Comparison of ENCODE assay signal across 8 cellular contexts in the genomic region with DNA sequence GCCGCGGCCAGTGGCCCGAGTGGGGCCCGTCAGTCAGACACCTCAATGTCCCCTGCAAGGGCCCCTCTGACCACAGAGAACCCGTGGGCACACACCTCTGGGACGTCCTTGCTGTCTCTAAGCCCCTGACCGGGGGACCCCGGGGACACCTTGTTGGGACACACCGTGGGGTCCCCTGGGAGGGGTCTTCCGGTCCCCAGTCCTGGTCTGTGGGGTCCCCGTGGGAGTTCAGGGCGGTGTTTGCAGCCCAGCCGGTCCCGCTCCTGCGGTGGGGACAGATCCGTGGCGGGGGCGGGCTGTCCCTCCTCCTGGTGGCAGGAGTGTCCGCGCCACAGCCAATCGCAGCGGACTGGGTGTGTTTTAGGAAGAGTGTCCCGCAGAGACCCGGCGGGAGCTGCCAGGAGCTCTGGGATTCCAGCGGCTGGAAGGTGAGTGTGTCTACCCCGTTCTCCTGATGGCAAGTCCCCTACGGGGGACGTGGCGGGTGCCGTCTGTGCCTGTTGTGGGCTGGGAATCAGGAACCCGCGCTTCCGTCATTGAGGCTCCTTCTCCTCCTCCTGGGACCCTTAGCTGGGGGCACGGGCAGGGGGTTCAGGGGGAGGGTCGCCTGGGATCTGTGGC. TPM values are rescaled to one million over a fixed set of nuclear protein-coding genes. Genes with fewer than 3 reads are reported as not detected.
DNase-seq lines count a peak whose midpoint lies in the region; ATAC-seq and TF ChIP-seq lines count a peak whose summit lies in the region.

No MANE protein-coding gene starts in this region.

- H3K27me3 ChIP-seq in BLaER1 (no peaks in the 10 kb centered on the region), parathyroid adenoma (ENCODE audit: control insufficient read depth, insufficient read depth, low read length) (no peaks in the 10 kb centered on the region)

- H3K4me1 ChIP-seq in BLaER1 (peaks cover 36% of the 10 kb centered on the region), parathyroid adenoma (no peaks in the 10 kb centered on the region)

- ATAC-seq in GM21381 (IDR thresholded peaks at IDR 0.05; ENCODE audit: unreplicated experiment), result peak; percentile 91

- H3K27ac ChIP-seq in BLaER1 (peak overlapping the region; percentile 94), parathyroid adenoma (no peak overlapping the region)

- no peaks in the 10 kb centered on the region for H3K9me3 Mint-ChIP-seq in IgD-negative memory B cell
- no peaks in the 10 kb centered on the region for H3K9me3 Mint-ChIP-seq in activated T-helper 2 cell treated with anti-CD3 and anti-CD28 coated beads, Interferon-gamma antibody, Interleukin-2, Interleukin-4, amounts not matched to agents 10 μg/mL and 5 μg/mL and 100 μg/mL, durations not matched to agents 14 hours and 24 hours and 36 hours

- peak overlapping the region; percentile 68 to 91 (median 82) for H3K4me3 Mint-ChIP-seq in IgD-negative memory B cell
- peak overlapping the region; percentile 67 for H3K4me3 Mint-ChIP-seq in activated T-helper 2 cell treated with anti-CD3 and anti-CD28 coated beads, Interferon-gamma antibody, Interleukin-2, Interleukin-4, amounts not matched to agents 10 μg/mL and 5 μg/mL and 100 μg/mL, durations not matched to agents 14 hours and 24 hours and 36 hours (ENCODE audit: low read depth)

- no peaks in the 10 kb centered on the region for H4K20me1 ChIP-seq in BLaER1

- H3K4me2 ChIP-seq in BLaER1, result peak overlapping the region; percentile 99
- H3K4me2 ChIP-seq in parathyroid adenoma (ENCODE audit: low read length), result peak overlapping the region; percentile 87

- intact Hi-C loops in activated T-helper 2 cell treated with anti-CD3 and anti-CD28 coated beads, Interferon-gamma antibody, Interleukin-2, Interleukin-4, amounts not matched to agents 10 μg/mL and 5 μg/mL and 100 μg/mL, durations not matched to agents 14 hours and 24 hours and 36 hours (cut with micrococcal nuclease), result no loop called here

- H3K27ac Mint-ChIP-seq in IgD-negative memory B cell, result peak overlapping the region in 1 of 3 donors; percentile 67
- no peak overlapping the region for H3K27ac Mint-ChIP-seq in activated T-helper 2 cell treated with anti-CD3 and anti-CD28 coated beads, Interferon-gamma antibody, Interleukin-2, Interleukin-4, amounts not matched to agents 10 μg/mL and 5 μg/mL and 100 μg/mL, durations not matched to agents 14 hours and 24 hours and 36 hours

- no peaks in the 10 kb centered on the region for H3K36me3 Mint-ChIP-seq in IgD-negative memory B cell
- H3K36me3 Mint-ChIP-seq in activated T-helper 2 cell treated with anti-CD3 and anti-CD28 coated beads, Interferon-gamma antibody, Interleukin-2, Interleukin-4, amounts not matched to agents 10 μg/mL and 5 μg/mL and 100 μg/mL, durations not matched to agents 14 hours and 24 hours and 36 hours (ENCODE audit: low read depth), result no peaks in the 10 kb centered on the region

- H3K4me3 ChIP-seq in BLaER1, result peak overlapping the region; percentile 71
- H3K4me3 ChIP-seq in parathyroid adenoma (ENCODE audit: low read depth, low read length), result peak overlapping the region; percentile 69

- H3K36me3 ChIP-seq in BLaER1 (no peaks in the 10 kb centered on the region), parathyroid adenoma (ENCODE audit: control insufficient read depth, insufficient read depth, low read length) (no peaks in the 10 kb centered on the region)

- peak overlapping the region; percentile 84 for H3K9ac ChIP-seq in BLaER1
- no peak overlapping the region for H3K9ac ChIP-seq in parathyroid adenoma

- DNase-seq in activated T-helper 2 cell treated with anti-CD3 and anti-CD28 coated beads, Interferon-gamma antibody, Interleukin-2, Interleukin-4, amounts not matched to agents 10 μg/mL and 5 μg/mL and 100 μg/mL, durations not matched to agents 14 hours and 24 hours and 36 hours (ENCODE audit: low spot score), result no peak
- DNase-seq in glomerular visceral epithelial cell (ENCODE audit: extremely low spot score), result peak; percentile 66
- DNase-seq in NOMO-1 (lab: John Stamatoyannopoulos, UW; ENCODE audit: unreplicated experiment in 2 of 2), result no peak
- no peak for DNase-seq in NCI-H2227 treated with DMSO at 0.1 percent for 48 hours (lab: John Stamatoyannopoulos, UW)

- H3K79me2 ChIP-seq in parathyroid adenoma, result no peaks in the 10 kb centered on the region

- peaks cover 5% of the 10 kb centered on the region for H3K27me3 Mint-ChIP-seq in IgD-negative memory B cell
- H3K27me3 Mint-ChIP-seq in activated T-helper 2 cell treated with anti-CD3 and anti-CD28 coated beads, Interferon-gamma antibody, Interleukin-2, Interleukin-4, amounts not matched to agents 10 μg/mL and 5 μg/mL and 100 μg/mL, durations not matched to agents 14 hours and 24 hours and 36 hours (ENCODE audit: low read depth), result no peaks in the 10 kb centered on the region

- peaks cover 1 to 4% (median 3%) of the 10 kb centered on the region in 3 donors for H3K4me1 Mint-ChIP-seq in IgD-negative memory B cell
- peaks cover 5% of the 10 kb centered on the region for H3K4me1 Mint-ChIP-seq in activated T-helper 2 cell treated with anti-CD3 and anti-CD28 coated beads, Interferon-gamma antibody, Interleukin-2, Interleukin-4, amounts not matched to agents 10 μg/mL and 5 μg/mL and 100 μg/mL, durations not matched to agents 14 hours and 24 hours and 36 hours (ENCODE audit: low read depth)

- peak overlapping the region; percentile 75 for H2AFZ ChIP-seq in parathyroid adenoma

- TF ChIP-seq CTCF in parathyroid adenoma (IDR thresholded peaks at IDR 0.05), result no peak

- no peaks in the 10 kb centered on the region for H3K9me3 ChIP-seq in BLaER1
- H3K9me3 ChIP-seq in parathyroid adenoma (ENCODE audit: control insufficient read depth, low read length), result no peaks in the 10 kb centered on the region

RNA-seq across cellular contexts. Expression of gene PLCXD1, which starts 5.1 kb away (rescaled TPM):
- 10.3 TPM for polyA plus RNA-seq in IgD-negative memory B cell
- 58.8 and 60.0 TPM in 2 replicates for total RNA-seq in activated T-helper 2 cell treated with anti-CD3 and anti-CD28 coated beads, Interferon-gamma antibody, Interleukin-2, Interleukin-4, amounts not matched to agents 10 μg/mL and 5 μg/mL and 100 μg/mL, durations not matched to agents 14 hours and 24 hours and 36 hours

RNA-seq across cellular contexts. Expression of gene GTPBP6, which starts 42.5 kb away (rescaled TPM):
- polyA plus RNA-seq in IgD-negative memory B cell, result 40.8 TPM
- 65.5 and 67.0 TPM in 2 replicates for total RNA-seq in activated T-helper 2 cell treated with anti-CD3 and anti-CD28 coated beads, Interferon-gamma antibody, Interleukin-2, Interleukin-4, amounts not matched to agents 10 μg/mL and 5 μg/mL and 100 μg/mL, durations not matched to agents 14 hours and 24 hours and 36 hours
